In genomic region chr3:126968995-126969385, GRCh38 we compare ENCODE assay signal across 17 cellular contexts. TPM values are rescaled to one million over a fixed set of nuclear protein-coding genes. Genes with fewer than 3 reads are reported as not detected.
DNase-seq lines count a peak whose midpoint lies in the region; ATAC-seq, FAIRE-seq and TF ChIP-seq lines count a peak whose summit lies in the region.
"Had no signal": no experiment of that assay in that cellular context is flagged by ENCODE, and none has a peak within 500 bp of the region (broad histone marks: within the 10 kb centered on the region; RNA-seq: fewer than 3 reads in every experiment).

No MANE protein-coding gene starts in this region.

- H3K4me3 ChIP-seq in BLaER1 (no peak overlapping the region), GM12878 (no peak overlapping the region), mesenchymal stem cell (ENCODE audit: insufficient read depth in 1 of 2, low read depth in 1 of 2, low read length in 2 of 2) (no peak overlapping the region), tibial artery (no peak overlapping the region)

- POLR2A ChIA-PET in GM12878 (lab: Charles Lee): interaction anchor here (0.6 to 1.2 kb wide), 2 partner anchors 13 to 257 kb away, joined by 3 read pairs; no protein-coding TSS in a partner anchor

- no peak overlapping the region for H2BK120ac ChIP-seq in mesenchymal stem cell (ENCODE audit: low read depth, low read length)

- H3K4ac ChIP-seq in mesenchymal stem cell (ENCODE audit: low read depth in 1 of 2, low read length in 2 of 2): no peak overlapping the region

- 17% methylated on average over 6 of the region's 6 CpGs for WGBS in GM12878 (ENCODE audit: insufficient coverage, insufficient replicate concordance, low lambda C conversion rate, missing lambda C conversion rate)
- 98% methylated on average over 6 of the region's 6 CpGs for WGBS in mesenchymal stem cell

- in situ Hi-C loops in GM12878 (cut with MboI): no loop called here

- H3K23ac ChIP-seq in mesenchymal stem cell (ENCODE audit: low read length in 2 of 2): no peak overlapping the region

- H3K4me2 ChIP-seq in BLaER1: peak overlapping the region; percentile 21; the same call in 1 of the 2 replicates
- no peak overlapping the region for H3K4me2 ChIP-seq in GM12878 (ENCODE audit: control insufficient read depth, insufficient read depth)
- H3K4me2 ChIP-seq in mesenchymal stem cell (ENCODE audit: low read length, poor library complexity, severe bottlenecking): no peak overlapping the region

- no peak for TF ChIP-seq POLR2A in GM12878 (IDR thresholded peaks at IDR 0.05; ENCODE audit: low read depth, low read length)

- FAIRE-seq in GM12878 (lab: Jason Lieb, UNC): no peak
- FAIRE-seq: GM19239 had no signal

- no peak overlapping the region for H3K4me3 Mint-ChIP-seq in osteocyte (ENCODE audit: unreplicated experiment)

- H3K18ac ChIP-seq in mesenchymal stem cell (ENCODE audit: low read depth in 1 of 2, low read length in 2 of 2): no peak overlapping the region

- H2AFZ ChIP-seq in GM12878 (ENCODE audit: control insufficient read depth, low read depth, low read length): no peak overlapping the region
- H2AFZ ChIP-seq in mesenchymal stem cell (ENCODE audit: low read depth, low read length): no peak overlapping the region

- H3K9me3 Mint-ChIP-seq in osteocyte (ENCODE audit: unreplicated experiment): peaks cover 4% of the 10 kb centered on the region

- RAD21 ChIA-PET in GM12878 (lab: Charles Lee; ENCODE audit: unreplicated experiment): no interaction called here

- TF ChIP-seq RAD21 in GM12878 (IDR thresholded peaks at IDR 0.05; ENCODE audit: insufficient read depth, low read depth, low read length): no peak

- no TSS peak for BruUV-seq in GM12878 (replicated peaks; lab: Mats Ljungman, UMichigan)

- H4K8ac ChIP-seq in mesenchymal stem cell (ENCODE audit: low read length): no peak overlapping the region

- no peaks in the 10 kb centered on the region for H3K36me3 Mint-ChIP-seq in osteocyte (ENCODE audit: unreplicated experiment)

- H3K9ac ChIP-seq in BLaER1 (no peak overlapping the region), GM12878 (ENCODE audit: control insufficient read depth, insufficient read depth, low read length) (no peak overlapping the region), mesenchymal stem cell (ENCODE audit: low read length) (peak overlapping the region; percentile 10)

- H4K20me1 ChIP-seq in BLaER1 (no peaks in the 10 kb centered on the region; the same call in 1 of the 2 replicates), GM12878 (ENCODE audit: control insufficient read depth, insufficient read depth) (no peaks in the 10 kb centered on the region)

- H2BK15ac ChIP-seq in mesenchymal stem cell (ENCODE audit: low read depth, poor library complexity, severe bottlenecking): no peak overlapping the region

- H3K27ac ChIP-seq in BLaER1 (no peak overlapping the region), GM12878 (ENCODE audit: control insufficient read depth, insufficient read depth) (no peak overlapping the region), mesenchymal stem cell (ENCODE audit: low read length, poor library complexity, severe bottlenecking) (no peak overlapping the region), tibial artery (no peak overlapping the region)

- peaks cover 17% of the 10 kb centered on the region for H3K4me1 Mint-ChIP-seq in osteocyte (ENCODE audit: unreplicated experiment)

- SMC1A ChIA-PET in GM12878 (lab: Charles Lee; ENCODE audit: uncharacterized antibody, unreplicated experiment): interaction anchor here (0.7 to 1.4 kb wide), 4 partner anchors 10 to 168 kb away, joined by 3 to 4 read pairs (median 3); no protein-coding TSS in a partner anchor

- no peak overlapping the region for H2AK5ac ChIP-seq in mesenchymal stem cell (ENCODE audit: low read length, severe bottlenecking)

- no peak for TF ChIP-seq EP300 in GM12878 (IDR thresholded peaks at IDR 0.05; ENCODE audit: borderline replicate concordance in 1 of 2, control insufficient read depth in 1 of 2, low read depth in 2 of 2, low read length in 2 of 2)

- H3K27me3 Mint-ChIP-seq in osteocyte (ENCODE audit: unreplicated experiment): no peaks in the 10 kb centered on the region

- intact Hi-C loops in GM12878 (cut with micrococcal nuclease; ENCODE audit: unreplicated experiment) (no loop called here), tibial artery (cut with DNase I; ENCODE audit: low total_unique reads) (no loop called here)

- no peak for ATAC-seq in GM12878
- ATAC-seq: Right ventricle myocardium inferior had no signal

- TF ChIP-seq CTCF in GM12878 (IDR thresholded peaks at IDR 0.05 in 2 of 3, conservative IDR thresholded peaks at IDR 0.05 in 1 of 3; ENCODE audit: control insufficient read depth in 2 of 3, extremely low read depth in 1 of 3, insufficient read depth in 1 of 3, low read depth in 3 of 3, low read length in 3 of 3) (no peak), osteocyte (IDR thresholded peaks at IDR 0.05) (no peak), tibial artery (IDR thresholded peaks at IDR 0.05) (no peak)

- H3K36me3 ChIP-seq in BLaER1: no peaks in the 10 kb centered on the region
- no peaks in the 10 kb centered on the region for H3K36me3 ChIP-seq in GM12878 (ENCODE audit: control insufficient read depth in 2 of 2, insufficient read depth in 2 of 2, low read length in 1 of 2)
- H3K36me3 ChIP-seq in mesenchymal stem cell (ENCODE audit: control insufficient read depth in 1 of 2, insufficient read depth in 2 of 2, low read depth in 1 of 2, low read length in 2 of 2): no peaks in the 10 kb centered on the region
- no peaks in the 10 kb centered on the region for H3K36me3 ChIP-seq in tibial artery

- no peaks in the 10 kb centered on the region for H3K79me1 ChIP-seq in mesenchymal stem cell (replicated peaks; ENCODE audit: low read length, poor library complexity, severe bottlenecking)

- peak overlapping the region; percentile 21 for H3K27ac Mint-ChIP-seq in osteocyte (ENCODE audit: unreplicated experiment)

- H3K27me3 ChIP-seq in BLaER1 (no peaks in the 10 kb centered on the region), GM12878 (replicated peaks in 1 of 2; ENCODE audit: control insufficient read depth in 2 of 2, insufficient read depth in 2 of 2, low read length in 1 of 2) (peaks cover 0 to 3% of the 10 kb centered on the region in 2 experiments; a peak in 1 of 4 replicates), mesenchymal stem cell (ENCODE audit: control insufficient read depth in 1 of 2, insufficient read depth in 1 of 2, low read length in 2 of 2) (no peaks in the 10 kb centered on the region), tibial artery (peaks cover 0 to 13% of the 10 kb centered on the region in 2 donors)

- no peaks in the 10 kb centered on the region for H3K79me2 ChIP-seq in GM12878 (ENCODE audit: control insufficient read depth, insufficient read depth, low read length)

- H4K91ac ChIP-seq in mesenchymal stem cell (ENCODE audit: low read length): no peak overlapping the region

- no peak overlapping the region for H2BK12ac ChIP-seq in mesenchymal stem cell (ENCODE audit: low read length in 2 of 2)

- DNase-seq in GM12878 (ENCODE audit: low read depth, low spot score) (no peak), mesenchymal stem cell (no peak), osteocyte (ENCODE audit: extremely low spot score, unreplicated experiment) (no peak), tibial artery (no peak), SW 1271 (lab: John Stamatoyannopoulos, UW) (no peak)
- DNase-seq in stimulated activated CD4-positive, alpha-beta T cell treated with anti-CD3 and anti-CD28 coated beads, Interleukin-2, amount 100 ng/mL, for 48 hours: no peak
- no peak for DNase-seq in effector CD8-positive, alpha-beta T cell (lab: John Stamatoyannopoulos, UW)
- DNase-seq: EL, GF-D8, Kasumi-1, NCI-H1694 treated with DMSO at 0.1 percent for 48 hours, NCI-H2081 treated with DMSO at 0.1 percent for 48 hours, NCI-H2171 treated with DMSO at 0.1 percent for 48 hours, NCI-H446 had no signal

- H2BK5ac ChIP-seq in mesenchymal stem cell (ENCODE audit: low read depth, low read length, poor library complexity, severe bottlenecking): no peak overlapping the region

- peaks cover 37% of the 10 kb centered on the region for H3K4me1 ChIP-seq in BLaER1
- H3K4me1 ChIP-seq in GM12878 (ENCODE audit: control insufficient read depth, insufficient read depth, low read length): no peaks in the 10 kb centered on the region
- H3K4me1 ChIP-seq in mesenchymal stem cell (ENCODE audit: control insufficient read depth, insufficient read depth, low read depth, low read length): peaks cover 19% of the 10 kb centered on the region
- no peaks in the 10 kb centered on the region for H3K4me1 ChIP-seq in tibial artery

- CTCF ChIA-PET in GM12878 (lab: Yijun Ruan, JAX): interaction anchor here (1.4 kb wide), 1 partner anchor 217 kb away, joined by 4 read pairs; no protein-coding TSS in a partner anchor

- peaks cover 9% of the 10 kb centered on the region for H3K9me3 ChIP-seq in BLaER1
- H3K9me3 ChIP-seq in GM12878 (replicated peaks; ENCODE audit: control insufficient read depth, insufficient read depth, low read length): no peaks in the 10 kb centered on the region; the same call in 2 of the 3 replicates
- H3K9me3 ChIP-seq in mesenchymal stem cell (ENCODE audit: control insufficient read depth, low read length): peaks cover 2% of the 10 kb centered on the region
- peaks cover 0 to 4% (median 0%) of the 10 kb centered on the region in 3 donors for H3K9me3 ChIP-seq in tibial artery

- H3K14ac ChIP-seq in mesenchymal stem cell (ENCODE audit: low read length in 2 of 2): no peak overlapping the region

TF ChIP-seq in GM12878, 131 proteins besides CTCF, POLR2A, EP300 and RAD21 (continues in another document):
- no peak for TF ChIP-seq MYB (IDR thresholded peaks at IDR 0.05; ENCODE audit: borderline replicate concordance, low read depth, low read length)
- TF ChIP-seq ATF7 (IDR thresholded peaks at IDR 0.05; ENCODE audit: low read depth): no peak

RNA-seq across cellular contexts. Expression of gene PLXNA1, which starts 13.9 kb away (rescaled TPM):
- total RNA-seq in GM12878 (2013; cell fraction: nucleolus; rRNA removed): 76.3 and 87.4 TPM in 2 replicates
- total RNA-seq in GM12878 (2014; rRNA removed) (3.4 and 5.1 TPM in 2 replicates), GM12878 (2014; rRNA removed; fragmentation: Illumina TruSeq; extraction: Trizol) (2.6 TPM in 2 replicates), GM12878 (2021) (9.9 and 10.3 TPM in 2 replicates), osteocyte (60.5 and 65.5 TPM in 2 replicates)
- polyA plus RNA-seq in GM12878 (2011; ENCODE audit: low read depth): 1.8 TPM
- polyA plus RNA-seq in GM12878 (2011; rRNA removed) (5.8 and 16.4 TPM in 2 replicates), GM12878 (2014; fragmentation: Illumina TruSeq; extraction: Trizol) (1.8 and 2.5 TPM in 2 replicates), GM12878 (2014; fragmentation: Nextera tagmentation; extraction: Ambion mirVana) (under 1 TPM; 0.03 to 0.15 TPM), GM12878 (2014; rRNA removed) (5.4 and 6.8 TPM in 2 replicates), GM12878 (2016; fragmentation: Nextera tagmentation; extraction: Ambion mirVana) (under 1 TPM; 0.79 to 0.95 TPM)
- 13.6 and 19.3 TPM in 2 replicates for polyA plus RNA-seq in GM12878 (2011; cell fraction: cytosol; rRNA removed)
- polyA plus RNA-seq in GM12878 (2011; cell fraction: nucleus; rRNA removed): 104 and 110 TPM in 2 replicates
- 6.5 and 6.7 TPM in 2 replicates for polyA plus RNA-seq in GM12878 (2012)
- polyA minus RNA-seq in GM12878 (2011; rRNA and poly(A)+ RNA removed): 31.7 and 34.5 TPM in 2 replicates
- polyA minus RNA-seq in GM12878 (2011; cell fraction: cytosol; rRNA and poly(A)+ RNA removed): 8.8 and 10.0 TPM in 2 replicates
- polyA minus RNA-seq in GM12878 (2011; cell fraction: nucleus; rRNA and poly(A)+ RNA removed): 31.4 and 46.3 TPM in 2 replicates
- polyA plus RNA-seq in mesenchymal stem cell (2013, experiment 1 of 2): 51.0 TPM
- polyA plus RNA-seq in mesenchymal stem cell (2013, experiment 2 of 2): 49.9 TPM
